Comparison of ENCODE assay signal across 8 cellular contexts in genomic region chr9:122265265-122265900, GRCh38. TPM values are rescaled to one million over a fixed set of nuclear protein-coding genes. Genes with fewer than 3 reads are reported as not detected.
DNase-seq lines count a peak whose midpoint lies in the region; ATAC-seq and TF ChIP-seq lines count a peak whose summit lies in the region.

No MANE protein-coding gene starts in this region.

- H3K27me3 Mint-ChIP-seq in CD4-positive, alpha-beta memory T cell, result no peaks in the 10 kb centered on the region

- peaks cover 61% of the 10 kb centered on the region for H3K79me2 ChIP-seq in PC-9 (ENCODE audit: low read depth)

- H3F3A ChIP-seq in PC-9 (ENCODE audit: insufficient read depth, low read depth), result peaks cover 13% of the 10 kb centered on the region; the same call in 1 of the 2 replicates

- peak overlapping the region; percentile 90 to 99 (median 98) for H3K4me3 Mint-ChIP-seq in CD4-positive, alpha-beta memory T cell

- peaks cover 3% of the 10 kb centered on the region for H3K36me3 ChIP-seq in CD4-positive, alpha-beta memory T cell (ENCODE audit: insufficient read depth, low read length)
- H3K36me3 ChIP-seq in PC-9 (ENCODE audit: low read depth), result 0 out of 2 replicates have a peak, but pooled peaks cover 8% of the 10 kb centered on the region

- POLR2A ChIA-PET in CD4-positive, alpha-beta memory T cell (lab: Charles Lee; ENCODE audit: partially characterized antibody), result interaction anchor here (0.7 to 2.1 kb wide), 9 partner anchors 10 to 1063 kb away, joined by 3 to 6 read pairs (median 3); partner anchors contain the start of genes MORN5, NDUFA8, PDCL and RAB14
- POLR2A ChIA-PET in PC-9 (lab: Charles Lee; ENCODE audit: unreplicated experiment), result no interaction called here

- no peaks in the 10 kb centered on the region for H3K27me3 ChIP-seq in CD4-positive, alpha-beta memory T cell (ENCODE audit: insufficient read depth, low read length)
- no peaks in the 10 kb centered on the region for H3K27me3 ChIP-seq in PC-9 (ENCODE audit: insufficient read depth, low read depth)

- peak overlapping the region; percentile 95 for H3K4me2 ChIP-seq in PC-9

- CTCF ChIA-PET in CD4-positive, alpha-beta memory T cell (lab: Charles Lee; ENCODE audit: partially characterized antibody), result interaction anchor here (1.4 to 1.5 kb wide), 2 partner anchors 12 to 82 kb away, joined by 3 read pairs; no protein-coding TSS in a partner anchor
- CTCF ChIA-PET in PC-9 (lab: Charles Lee), result no interaction called here

- ATAC-seq in GM19043 (IDR thresholded peaks at IDR 0.05; ENCODE audit: low read depth, unreplicated experiment), result peak; percentile 29
- ATAC-seq in HG03135 (IDR thresholded peaks at IDR 0.05; ENCODE audit: unreplicated experiment), result peak; percentile 35
- ATAC-seq in left lobe of liver, result peak; percentile 26

- peaks cover 34 to 68% (median 49%) of the 10 kb centered on the region in 4 donors for H3K4me1 Mint-ChIP-seq in CD4-positive, alpha-beta memory T cell

- peak overlapping the region; percentile 94 to 100 (median 100) for H3K27ac Mint-ChIP-seq in CD4-positive, alpha-beta memory T cell

- H3K9me2 ChIP-seq in PC-9 (ENCODE audit: insufficient read depth), result no peaks in the 10 kb centered on the region

- peak overlapping the region; percentile 93 to 94 for H3K4me3 ChIP-seq in CD4-positive, alpha-beta memory T cell (ENCODE audit: low read length in 2 of 2)
- H3K4me3 ChIP-seq in PC-9, result peak overlapping the region; percentile 73

- intact Hi-C loops in CD4-positive, alpha-beta memory T cell (cut with micrococcal nuclease), result loop anchor here (10.0 kb wide), 1 partner anchor 559 kb away; the partner anchor contains the start of gene PDCL
- intact Hi-C loops in PC-9 (cut with micrococcal nuclease; ENCODE audit: unreplicated experiment), result loop anchor here (2.0 kb wide), 1 partner anchor 107 kb away; the partner anchor contains the start of genes MORN5 and NDUFA8

- H3K9me3 Mint-ChIP-seq in CD4-positive, alpha-beta memory T cell, result no peaks in the 10 kb centered on the region

- TF ChIP-seq CTCF in PC-9 (conservative IDR thresholded peaks at IDR 0.05), result 0 out of 2 replicates have a peak, but pooled peaks have one; percentile 31

- DNase-seq in CD4-positive, alpha-beta memory T cell, result peak; percentile 42 to 46 (median 45)
- DNase-seq in PC-9, result peak in 1 of 2 experiments; percentile 55
- DNase-seq in central memory CD4-positive, alpha-beta T cell, result peak; percentile 38
- no peak for DNase-seq in left lobe of liver (ENCODE audit: low spot score)
- no peak for DNase-seq in substantia nigra (lab: John Stamatoyannopoulos, UW)
- no peak for DNase-seq in NCI-H446 (lab: John Stamatoyannopoulos, UW)

- H3K27ac ChIP-seq in CD4-positive, alpha-beta memory T cell (ENCODE audit: low read depth, low read length), result peak overlapping the region; percentile 97
- peak overlapping the region; percentile 75 for H3K27ac ChIP-seq in PC-9
- peak overlapping the region; percentile 82 for H3K27ac ChIP-seq in substantia nigra (ENCODE audit: low read depth, low read length, poor library complexity, severe bottlenecking)

- H3K9me3 ChIP-seq in CD4-positive, alpha-beta memory T cell (ENCODE audit: control insufficient read depth in 1 of 2, low read length in 2 of 2), result no peaks in the 10 kb centered on the region
- H3K9me3 ChIP-seq in PC-9 (ENCODE audit: insufficient read depth, low read depth), result no peaks in the 10 kb centered on the region

- H3K4me1 ChIP-seq in CD4-positive, alpha-beta memory T cell (ENCODE audit: insufficient read depth, low read length), result peaks cover 50% of the 10 kb centered on the region
- H3K4me1 ChIP-seq in PC-9 (replicated peaks; ENCODE audit: insufficient read depth), result peaks cover 18% of the 10 kb centered on the region

- peak overlapping the region; percentile 86 for H2AFZ ChIP-seq in PC-9

- H3K36me3 Mint-ChIP-seq in CD4-positive, alpha-beta memory T cell, result peaks cover 10 to 35% of the 10 kb centered on the region in 2 donors

- BruUV-seq in PC-9 (replicated peaks; lab: Mats Ljungman, UMichigan), result TSS peak; percentile 80

- H4K20me1 ChIP-seq in PC-9 (ENCODE audit: insufficient read depth), result peaks cover 8% of the 10 kb centered on the region; the same call in 1 of the 2 replicates

RNA-seq across cellular contexts. Expression of gene MRRF, which starts 0.7 kb away (rescaled TPM):
- total RNA-seq in CD4-positive, alpha-beta memory T cell, result 10 to 100 TPM; 26.8 to 27.3 TPM
- polyA plus RNA-seq in CD4-positive, alpha-beta memory T cell, result 10 to 100 TPM; 15.6 to 18.1 TPM
- total RNA-seq in PC-9 (2021), result 69.0 and 79.5 TPM in 2 replicates
- 16.3 TPM for total RNA-seq in left lobe of liver

RNA-seq across cellular contexts. Expression of gene RBM18, which starts 0.7 kb away (rescaled TPM):
- total RNA-seq in CD4-positive, alpha-beta memory T cell, result 10 to 100 TPM; 21.3 to 21.4 TPM
- polyA plus RNA-seq in CD4-positive, alpha-beta memory T cell, result 10 to 100 TPM; 15.4 to 23.8 TPM
- 15.1 and 16.1 TPM in 2 replicates for total RNA-seq in PC-9 (2021)
- 7.5 TPM for total RNA-seq in left lobe of liver

RNA-seq across cellular contexts. Expression of gene LHX6, which starts 36.6 kb away (rescaled TPM):
- not detected for total RNA-seq in CD4-positive, alpha-beta memory T cell
- polyA plus RNA-seq in CD4-positive, alpha-beta memory T cell, result not detected
- total RNA-seq in PC-9 (2021) (0.48 TPM in 1 of 2 replicates, not detected in the other), left lobe of liver (0.20 TPM)

Comparison
In these comparisons a context has a peak if more than half of its experiments do, and no peak if none do; other contexts are left out.
1. DNase-seq: peak in CD4-positive, alpha-beta memory T cell (5 of 5) and central memory CD4-positive, alpha-beta T cell (single experiment); none in left lobe of liver (single experiment), substantia nigra (0 of 49) and NCI-H446 (0 of 2).
2. Peak in every context shown above with its lines, with median percentiles within 50 percentile points of each other: H3K27ac ChIP-seq and ATAC-seq.